ENCODE assay signal across 3 cellular contexts in genomic region chr10:103120546-103120945, GRCh38.
TF ChIP-seq lines count a peak whose summit lies in the region.

No MANE protein-coding gene starts in this region.

TF ChIP-seq in IMR-90, 13 proteins besides CTCF, POLR2A, EP300 and RAD21:
- TF ChIP-seq FOS (IDR thresholded peaks at IDR 0.05; ENCODE audit: low read depth, low read length) (no peak), NFE2L2 (IDR thresholded peaks at IDR 0.05; ENCODE audit: low read depth, low read length) (no peak), CEBPB (IDR thresholded peaks at IDR 0.05; ENCODE audit: low read depth, low read length) (no peak), MAZ (IDR thresholded peaks at IDR 0.05; ENCODE audit: borderline replicate concordance, low read depth, low read length) (no peak), SMC3 (IDR thresholded peaks at IDR 0.05; ENCODE audit: low read depth, low read length) (no peak), MAFK (IDR thresholded peaks at IDR 0.05; ENCODE audit: low read depth, low read length) (no peak), BHLHE40 (IDR thresholded peaks at IDR 0.05; ENCODE audit: low read depth, low read length) (no peak)
- TF ChIP-seq, protein P1, sequence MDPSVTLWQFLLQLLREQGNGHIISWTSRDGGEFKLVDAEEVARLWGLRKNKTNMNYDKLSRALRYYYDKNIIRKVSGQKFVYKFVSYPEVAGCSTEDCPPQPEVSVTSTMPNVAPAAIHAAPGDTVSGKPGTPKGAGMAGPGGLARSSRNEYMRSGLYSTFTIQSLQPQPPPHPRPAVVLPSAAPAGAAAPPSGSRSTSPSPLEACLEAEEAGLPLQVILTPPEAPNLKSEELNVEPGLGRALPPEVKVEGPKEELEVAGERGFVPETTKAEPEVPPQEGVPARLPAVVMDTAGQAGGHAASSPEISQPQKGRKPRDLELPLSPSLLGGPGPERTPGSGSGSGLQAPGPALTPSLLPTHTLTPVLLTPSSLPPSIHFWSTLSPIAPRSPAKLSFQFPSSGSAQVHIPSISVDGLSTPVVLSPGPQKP (IDR thresholded peaks at IDR 0.05; ENCODE audit: borderline replicate concordance, low read depth, low read length), result no peak

TF ChIP-seq in HepG2, 621 proteins besides CTCF, POLR2A, EP300 and RAD21:
- TF ChIP-seq TBP (CRISPR knock-in tag; IDR thresholded peaks at IDR 0.05) (no peak), ZNF563 (CRISPR knock-in tag; IDR thresholded peaks at IDR 0.05) (no peak), DZIP1 (CRISPR knock-in tag; IDR thresholded peaks at IDR 0.05) (no peak), RBFOX2 (IDR thresholded peaks at IDR 0.05; ENCODE audit: low read depth, low read length) (no peak), ZSCAN25 (CRISPR knock-in tag; IDR thresholded peaks at IDR 0.05) (no peak), KLF12 (CRISPR knock-in tag; IDR thresholded peaks at IDR 0.05; ENCODE audit: borderline replicate concordance) (no peak), ZNF260 (CRISPR knock-in tag; IDR thresholded peaks at IDR 0.05; ENCODE audit: borderline replicate concordance, low read depth) (no peak), KAT7 (CRISPR knock-in tag; IDR thresholded peaks at IDR 0.05; ENCODE audit: borderline replicate concordance) (no peak)
- TF ChIP-seq, protein P2, sequence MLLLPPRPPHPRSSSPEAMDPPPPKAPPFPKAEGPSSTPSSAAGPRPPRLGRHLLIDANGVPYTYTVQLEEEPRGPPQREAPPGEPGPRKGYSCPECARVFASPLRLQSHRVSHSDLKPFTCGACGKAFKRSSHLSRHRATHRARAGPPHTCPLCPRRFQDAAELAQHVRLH (CRISPR knock-in tag; IDR thresholded peaks at IDR 0.05; ENCODE audit: borderline replicate concordance, low read depth), result no peak
- TF ChIP-seq, protein P3, sequence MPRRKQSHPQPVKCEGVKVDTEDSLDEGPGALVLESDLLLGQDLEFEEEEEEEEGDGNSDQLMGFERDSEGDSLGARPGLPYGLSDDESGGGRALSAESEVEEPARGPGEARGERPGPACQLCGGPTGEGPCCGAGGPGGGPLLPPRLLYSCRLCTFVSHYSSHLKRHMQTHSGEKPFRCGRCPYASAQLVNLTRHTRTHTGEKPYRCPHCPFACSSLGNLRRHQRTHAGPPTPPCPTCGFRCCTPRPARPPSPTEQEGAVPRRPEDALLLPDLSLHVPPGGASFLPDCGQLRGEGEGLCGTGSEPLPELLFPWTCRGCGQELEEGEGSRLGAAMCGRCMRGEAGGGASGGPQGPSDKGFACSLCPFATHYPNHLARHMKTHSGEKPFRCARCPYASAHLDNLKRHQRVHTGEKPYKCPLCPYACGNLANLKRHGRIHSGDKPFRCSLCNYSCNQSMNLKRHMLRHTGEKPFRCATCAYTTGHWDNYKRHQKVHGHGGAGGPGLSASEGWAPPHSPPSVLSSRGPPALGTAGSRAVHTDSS (CRISPR knock-in tag; conservative IDR thresholded peaks at IDR 0.05), result no peak
- TF ChIP-seq, protein P4, sequence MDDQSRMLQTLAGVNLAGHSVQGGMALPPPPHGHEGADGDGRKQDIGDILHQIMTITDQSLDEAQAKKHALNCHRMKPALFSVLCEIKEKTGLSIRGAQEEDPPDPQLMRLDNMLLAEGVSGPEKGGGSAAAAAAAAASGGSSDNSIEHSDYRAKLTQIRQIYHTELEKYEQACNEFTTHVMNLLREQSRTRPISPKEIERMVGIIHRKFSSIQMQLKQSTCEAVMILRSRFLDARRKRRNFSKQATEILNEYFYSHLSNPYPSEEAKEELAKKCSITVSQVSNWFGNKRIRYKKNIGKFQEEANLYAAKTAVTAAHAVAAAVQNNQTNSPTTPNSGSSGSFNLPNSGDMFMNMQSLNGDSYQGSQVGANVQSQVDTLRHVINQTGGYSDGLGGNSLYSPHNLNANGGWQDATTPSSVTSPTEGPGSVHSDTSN (CRISPR knock-in tag; IDR thresholded peaks at IDR 0.05; ENCODE audit: borderline replicate concordance), result no peak
- TF ChIP-seq, protein P5, sequence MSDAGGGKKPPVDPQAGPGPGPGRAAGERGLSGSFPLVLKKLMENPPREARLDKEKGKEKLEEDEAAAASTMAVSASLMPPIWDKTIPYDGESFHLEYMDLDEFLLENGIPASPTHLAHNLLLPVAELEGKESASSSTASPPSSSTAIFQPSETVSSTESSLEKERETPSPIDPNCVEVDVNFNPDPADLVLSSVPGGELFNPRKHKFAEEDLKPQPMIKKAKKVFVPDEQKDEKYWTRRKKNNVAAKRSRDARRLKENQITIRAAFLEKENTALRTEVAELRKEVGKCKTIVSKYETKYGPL (CRISPR knock-in tag; IDR thresholded peaks at IDR 0.05), result no peak

TF ChIP-seq in SK-N-SH, 30 proteins besides CTCF, POLR2A, EP300 and RAD21:
- TF ChIP-seq IRF3 (IDR thresholded peaks at IDR 0.05; ENCODE audit: low read depth, low read length), result no peak
- TF ChIP-seq FOSL2 (IDR thresholded peaks at IDR 0.05; ENCODE audit: borderline replicate concordance, low read depth), result no peak
- TF ChIP-seq MEF2A (IDR thresholded peaks at IDR 0.05; ENCODE audit: borderline replicate concordance, low read depth), result no peak
- no peak for TF ChIP-seq RXRA (IDR thresholded peaks at IDR 0.05; ENCODE audit: borderline replicate concordance, low read depth)
- TF ChIP-seq, protein P4 (IDR thresholded peaks at IDR 0.05), result no peak
- TF ChIP-seq JUND (IDR thresholded peaks at IDR 0.05), result no peak
- no peak for TF ChIP-seq REST (IDR thresholded peaks at IDR 0.05; ENCODE audit: low read depth, low read length)
- TF ChIP-seq, protein P6, sequence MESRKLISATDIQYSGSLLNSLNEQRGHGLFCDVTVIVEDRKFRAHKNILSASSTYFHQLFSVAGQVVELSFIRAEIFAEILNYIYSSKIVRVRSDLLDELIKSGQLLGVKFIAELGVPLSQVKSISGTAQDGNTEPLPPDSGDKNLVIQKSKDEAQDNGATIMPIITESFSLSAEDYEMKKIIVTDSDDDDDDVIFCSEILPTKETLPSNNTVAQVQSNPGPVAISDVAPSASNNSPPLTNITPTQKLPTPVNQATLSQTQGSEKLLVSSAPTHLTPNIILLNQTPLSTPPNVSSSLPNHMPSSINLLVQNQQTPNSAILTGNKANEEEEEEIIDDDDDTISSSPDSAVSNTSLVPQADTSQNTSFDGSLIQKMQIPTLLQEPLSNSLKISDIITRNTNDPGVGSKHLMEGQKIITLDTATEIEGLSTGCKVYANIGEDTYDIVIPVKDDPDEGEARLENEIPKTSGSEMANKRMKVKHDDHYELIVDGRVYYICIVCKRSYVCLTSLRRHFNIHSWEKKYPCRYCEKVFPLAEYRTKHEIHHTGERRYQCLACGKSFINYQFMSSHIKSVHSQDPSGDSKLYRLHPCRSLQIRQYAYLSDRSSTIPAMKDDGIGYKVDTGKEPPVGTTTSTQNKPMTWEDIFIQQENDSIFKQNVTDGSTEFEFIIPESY (IDR thresholded peaks at IDR 0.05; ENCODE audit: borderline replicate concordance, low read depth), result no peak
TF ChIP-seq in SK-N-SH: peak in this region for 0.
